In genomic region chr19:37655689-37656491, GRCh38 we compare ENCODE assay signal across 8 cellular contexts. TPM values are rescaled to one million over a fixed set of nuclear protein-coding genes. Genes with fewer than 3 reads are reported as not detected.
DNase-seq lines count a peak whose midpoint lies in the region; ATAC-seq, FAIRE-seq and TF ChIP-seq lines count a peak whose summit lies in the region.

No MANE protein-coding gene starts in this region.

- no peaks in the 10 kb centered on the region for H3K9me3 ChIP-seq in keratinocyte (ENCODE audit: control insufficient read depth, low read depth, low read length)

- TF ChIP-seq CTCF in GM12865 (IDR thresholded peaks at IDR 0.05; ENCODE audit: insufficient read depth, low read depth, low read length, missing control alignments) (no peak), keratinocyte (optimal IDR thresholded peaks at IDR 0.05 in 1 of 3, IDR thresholded peaks at IDR 0.05 in 1 of 3, conservative IDR thresholded peaks at IDR 0.05 in 1 of 3; ENCODE audit: extremely low read depth in 1 of 3, insufficient read depth in 2 of 3, low read length in 3 of 3) (peak in 1 of 3 experiments; percentile 4)

- H2AFZ ChIP-seq in keratinocyte (ENCODE audit: control insufficient read depth, low read length) = peak overlapping the region; percentile 98

- H3K27me3 ChIP-seq in keratinocyte (ENCODE audit: control insufficient read depth, extremely low read depth, insufficient read depth, low read length) = no peaks in the 10 kb centered on the region

- H3K4me2 ChIP-seq in keratinocyte (ENCODE audit: control insufficient read depth, extremely low read depth, insufficient read depth, low read depth, low read length) = peak overlapping the region; percentile 95

- dilution Hi-C loops in keratinocyte (cut with MboI; ENCODE audit: extremely low pct_ligation_motif_present, low sequenced_read_pairs) = no loop called here

- H3K4me1 ChIP-seq in keratinocyte (ENCODE audit: control insufficient read depth, extremely low read depth, insufficient read depth, low read length) = peaks cover 9% of the 10 kb centered on the region

- H3K9me1 ChIP-seq in keratinocyte (ENCODE audit: control insufficient read depth, extremely low read depth, insufficient read depth, low read length) = no peaks in the 10 kb centered on the region

- FAIRE-seq in keratinocyte (lab: Jason Lieb, UNC) = peak; percentile 13

- no peaks in the 10 kb centered on the region for H4K20me1 ChIP-seq in keratinocyte (ENCODE audit: control insufficient read depth, extremely low read depth, insufficient read depth, low read length)

- DNase-seq in GM12865 (ENCODE audit: low read depth) (peak; percentile 89), NCI-H1930 (lab: John Stamatoyannopoulos, UW) (peak; percentile 89 to 93), keratinocyte (ENCODE audit: low read depth, low spot score) (no peak), LoVo (ENCODE audit: low spot score) (no peak)
- DNase-seq in activated CD4-positive, CD25-positive, alpha-beta regulatory T cell (lab: John Stamatoyannopoulos, UW) = peak; percentile 63 to 74 (median 68)
- DNase-seq in central memory CD4-positive, alpha-beta T cell = peak; percentile 83
- DNase-seq in stimulated activated CD4-positive, alpha-beta T cell treated with anti-CD3 and anti-CD28 coated beads, Interleukin-12 subunit alpha, Interleukin-12 subunit beta, amount 100 ng/mL, for 48 hours (ENCODE audit: low read depth in 2 of 3, low spot score in 1 of 3) = peak; percentile 60 to 86 (median 65)

- peak; percentile 67 for ATAC-seq in HG02759 (IDR thresholded peaks at IDR 0.05; ENCODE audit: unreplicated experiment)

- peak overlapping the region; percentile 76 for H3K27ac ChIP-seq in keratinocyte (ENCODE audit: control insufficient read depth, insufficient read depth, low read length)

- peak overlapping the region; percentile 83 for H3K9ac ChIP-seq in keratinocyte (ENCODE audit: control insufficient read depth, extremely low read depth, insufficient read depth, low read length)

- H3K4me3 ChIP-seq in GM12865 (ENCODE audit: low read depth, low read length) (peak overlapping the region; percentile 99), keratinocyte (ENCODE audit: control insufficient read depth in 2 of 3, extremely low read depth in 1 of 3, insufficient read depth in 2 of 3, low read depth in 1 of 3, low read length in 3 of 3) (peak overlapping the region; percentile 75 to 93 (median 89))

- H3K79me2 ChIP-seq in keratinocyte (ENCODE audit: control insufficient read depth, insufficient read depth, low read length) = peaks cover 23% of the 10 kb centered on the region

- no peaks in the 10 kb centered on the region for H3K36me3 ChIP-seq in keratinocyte (ENCODE audit: control insufficient read depth in 2 of 2, extremely low read depth in 1 of 2, insufficient read depth in 2 of 2, low read length in 2 of 2)

RNA-seq across cellular contexts. Expression of gene ZFP30, which starts 0.6 kb away (rescaled TPM):
- 3.0 to 4.2 TPM (median 3.4 TPM) in 3 replicates for polyA plus RNA-seq in keratinocyte
- 6.2 TPM for polyA plus RNA-seq in keratinocyte (2011; ENCODE audit: low read depth)
- polyA plus RNA-seq in keratinocyte (2011; cell fraction: cytosol; rRNA removed) = 1.9 and 2.4 TPM in 2 replicates
- 6.1 and 8.2 TPM in 2 replicates for polyA plus RNA-seq in keratinocyte (2011; cell fraction: nucleus; rRNA removed)
- 3.7 and 5.3 TPM in 2 replicates for polyA plus RNA-seq in keratinocyte (2012; ENCODE audit: low replicate concordance)
- polyA minus RNA-seq in keratinocyte = 4.1 to 9.9 TPM (median 4.2 TPM) in 3 replicates
- polyA minus RNA-seq in keratinocyte (2011; cell fraction: cytosol; rRNA and poly(A)+ RNA removed) = 2.1 TPM
- 6.6 and 11.0 TPM in 2 replicates for polyA minus RNA-seq in keratinocyte (2011; cell fraction: nucleus; rRNA and poly(A)+ RNA removed)

Comparison
In these comparisons a context has a peak if more than half of its experiments do, and no peak if none do; other contexts are left out.
1. DNase-seq: peak in GM12865 (single experiment), NCI-H1930 (2 of 2), activated CD4-positive, CD25-positive, alpha-beta regulatory T cell (4 of 4), central memory CD4-positive, alpha-beta T cell (single experiment) and stimulated activated CD4-positive, alpha-beta T cell treated with anti-CD3 and anti-CD28 coated beads, Interleukin-12 subunit alpha, Interleukin-12 subunit beta, amount 100 ng/mL, for 48 hours (3 of 3); none in keratinocyte (single experiment) and LoVo (single experiment).